ENCODE assay signal across 1 cellular context in the genomic region with DNA sequence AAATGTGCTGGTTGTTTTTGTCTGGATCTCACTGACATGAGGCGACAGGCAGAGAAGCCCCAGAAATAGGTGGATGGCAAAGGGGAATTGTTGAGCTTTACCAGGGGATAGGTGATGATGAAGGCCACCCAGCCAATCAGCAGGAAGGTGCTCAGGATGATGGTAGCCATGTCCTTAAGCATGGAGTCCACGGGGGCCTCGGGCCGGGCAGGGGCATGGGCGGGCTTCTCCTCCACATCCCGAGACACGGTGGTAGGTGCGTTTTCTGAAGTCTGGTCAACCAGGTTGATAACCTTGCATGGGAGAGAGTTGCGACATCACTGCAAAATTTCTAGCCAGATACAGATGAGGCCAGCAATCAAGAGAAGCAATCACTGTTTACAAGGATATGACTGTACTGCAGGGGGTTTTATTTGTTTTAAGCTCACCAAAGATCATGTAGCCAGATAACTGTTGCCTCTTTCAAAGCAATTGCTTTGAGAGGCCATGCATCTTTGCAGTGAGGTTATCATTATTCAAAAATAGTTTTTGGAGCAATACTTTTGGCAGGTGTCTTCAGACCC.
TF ChIP-seq lines count a peak whose summit lies in the region.

No MANE protein-coding gene starts in this region.

TF ChIP-seq in HepG2, 621 proteins besides CTCF, POLR2A, EP300 and RAD21 (continues in another document):
- TF ChIP-seq, protein P1, sequence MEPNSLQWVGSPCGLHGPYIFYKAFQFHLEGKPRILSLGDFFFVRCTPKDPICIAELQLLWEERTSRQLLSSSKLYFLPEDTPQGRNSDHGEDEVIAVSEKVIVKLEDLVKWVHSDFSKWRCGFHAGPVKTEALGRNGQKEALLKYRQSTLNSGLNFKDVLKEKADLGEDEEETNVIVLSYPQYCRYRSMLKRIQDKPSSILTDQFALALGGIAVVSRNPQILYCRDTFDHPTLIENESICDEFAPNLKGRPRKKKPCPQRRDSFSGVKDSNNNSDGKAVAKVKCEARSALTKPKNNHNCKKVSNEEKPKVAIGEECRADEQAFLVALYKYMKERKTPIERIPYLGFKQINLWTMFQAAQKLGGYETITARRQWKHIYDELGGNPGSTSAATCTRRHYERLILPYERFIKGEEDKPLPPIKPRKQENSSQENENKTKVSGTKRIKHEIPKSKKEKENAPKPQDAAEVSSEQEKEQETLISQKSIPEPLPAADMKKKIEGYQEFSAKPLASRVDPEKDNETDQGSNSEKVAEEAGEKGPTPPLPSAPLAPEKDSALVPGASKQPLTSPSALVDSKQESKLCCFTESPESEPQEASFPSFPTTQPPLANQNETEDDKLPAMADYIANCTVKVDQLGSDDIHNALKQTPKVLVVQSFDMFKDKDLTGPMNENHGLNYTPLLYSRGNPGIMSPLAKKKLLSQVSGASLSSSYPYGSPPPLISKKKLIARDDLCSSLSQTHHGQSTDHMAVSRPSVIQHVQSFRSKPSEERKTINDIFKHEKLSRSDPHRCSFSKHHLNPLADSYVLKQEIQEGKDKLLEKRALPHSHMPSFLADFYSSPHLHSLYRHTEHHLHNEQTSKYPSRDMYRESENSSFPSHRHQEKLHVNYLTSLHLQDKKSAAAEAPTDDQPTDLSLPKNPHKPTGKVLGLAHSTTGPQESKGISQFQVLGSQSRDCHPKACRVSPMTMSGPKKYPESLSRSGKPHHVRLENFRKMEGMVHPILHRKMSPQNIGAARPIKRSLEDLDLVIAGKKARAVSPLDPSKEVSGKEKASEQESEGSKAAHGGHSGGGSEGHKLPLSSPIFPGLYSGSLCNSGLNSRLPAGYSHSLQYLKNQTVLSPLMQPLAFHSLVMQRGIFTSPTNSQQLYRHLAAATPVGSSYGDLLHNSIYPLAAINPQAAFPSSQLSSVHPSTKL (CRISPR knock-in tag; IDR thresholded peaks at IDR 0.05): peak; percentile 61; the same call in 1 of the 2 replicates
- peak; percentile 24; the same call in 1 of the 2 replicates for TF ChIP-seq TBX2 (CRISPR knock-in tag; IDR thresholded peaks at IDR 0.05; ENCODE audit: borderline replicate concordance)
- TF ChIP-seq, protein P2, sequence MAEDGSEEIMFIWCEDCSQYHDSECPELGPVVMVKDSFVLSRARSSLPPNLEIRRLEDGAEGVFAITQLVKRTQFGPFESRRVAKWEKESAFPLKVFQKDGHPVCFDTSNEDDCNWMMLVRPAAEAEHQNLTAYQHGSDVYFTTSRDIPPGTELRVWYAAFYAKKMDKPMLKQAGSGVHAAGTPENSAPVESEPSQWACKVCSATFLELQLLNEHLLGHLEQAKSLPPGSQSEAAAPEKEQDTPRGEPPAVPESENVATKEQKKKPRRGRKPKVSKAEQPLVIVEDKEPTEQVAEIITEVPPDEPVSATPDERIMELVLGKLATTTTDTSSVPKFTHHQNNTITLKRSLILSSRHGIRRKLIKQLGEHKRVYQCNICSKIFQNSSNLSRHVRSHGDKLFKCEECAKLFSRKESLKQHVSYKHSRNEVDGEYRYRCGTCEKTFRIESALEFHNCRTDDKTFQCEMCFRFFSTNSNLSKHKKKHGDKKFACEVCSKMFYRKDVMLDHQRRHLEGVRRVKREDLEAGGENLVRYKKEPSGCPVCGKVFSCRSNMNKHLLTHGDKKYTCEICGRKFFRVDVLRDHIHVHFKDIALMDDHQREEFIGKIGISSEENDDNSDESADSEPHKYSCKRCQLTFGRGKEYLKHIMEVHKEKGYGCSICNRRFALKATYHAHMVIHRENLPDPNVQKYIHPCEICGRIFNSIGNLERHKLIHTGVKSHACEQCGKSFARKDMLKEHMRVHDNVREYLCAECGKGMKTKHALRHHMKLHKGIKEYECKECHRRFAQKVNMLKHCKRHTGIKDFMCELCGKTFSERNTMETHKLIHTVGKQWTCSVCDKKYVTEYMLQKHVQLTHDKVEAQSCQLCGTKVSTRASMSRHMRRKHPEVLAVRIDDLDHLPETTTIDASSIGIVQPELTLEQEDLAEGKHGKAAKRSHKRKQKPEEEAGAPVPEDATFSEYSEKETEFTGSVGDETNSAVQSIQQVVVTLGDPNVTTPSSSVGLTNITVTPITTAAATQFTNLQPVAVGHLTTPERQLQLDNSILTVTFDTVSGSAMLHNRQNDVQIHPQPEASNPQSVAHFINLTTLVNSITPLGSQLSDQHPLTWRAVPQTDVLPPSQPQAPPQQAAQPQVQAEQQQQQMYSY (CRISPR knock-in tag; IDR thresholded peaks at IDR 0.05): no peak
- no peak for TF ChIP-seq JUN (CRISPR knock-in tag; IDR thresholded peaks at IDR 0.05)
- TF ChIP-seq SMAD3 (CRISPR knock-in tag; IDR thresholded peaks at IDR 0.05): 0 out of 2 replicates have a peak, but pooled peaks have one; percentile 15
- TF ChIP-seq, protein P3, sequence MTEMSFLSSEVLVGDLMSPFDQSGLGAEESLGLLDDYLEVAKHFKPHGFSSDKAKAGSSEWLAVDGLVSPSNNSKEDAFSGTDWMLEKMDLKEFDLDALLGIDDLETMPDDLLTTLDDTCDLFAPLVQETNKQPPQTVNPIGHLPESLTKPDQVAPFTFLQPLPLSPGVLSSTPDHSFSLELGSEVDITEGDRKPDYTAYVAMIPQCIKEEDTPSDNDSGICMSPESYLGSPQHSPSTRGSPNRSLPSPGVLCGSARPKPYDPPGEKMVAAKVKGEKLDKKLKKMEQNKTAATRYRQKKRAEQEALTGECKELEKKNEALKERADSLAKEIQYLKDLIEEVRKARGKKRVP (CRISPR knock-in tag; IDR thresholded peaks at IDR 0.05): peak in 1 of 2 experiments; percentile 46; a peak in 1 of 4 replicates
- TF ChIP-seq, protein P4, sequence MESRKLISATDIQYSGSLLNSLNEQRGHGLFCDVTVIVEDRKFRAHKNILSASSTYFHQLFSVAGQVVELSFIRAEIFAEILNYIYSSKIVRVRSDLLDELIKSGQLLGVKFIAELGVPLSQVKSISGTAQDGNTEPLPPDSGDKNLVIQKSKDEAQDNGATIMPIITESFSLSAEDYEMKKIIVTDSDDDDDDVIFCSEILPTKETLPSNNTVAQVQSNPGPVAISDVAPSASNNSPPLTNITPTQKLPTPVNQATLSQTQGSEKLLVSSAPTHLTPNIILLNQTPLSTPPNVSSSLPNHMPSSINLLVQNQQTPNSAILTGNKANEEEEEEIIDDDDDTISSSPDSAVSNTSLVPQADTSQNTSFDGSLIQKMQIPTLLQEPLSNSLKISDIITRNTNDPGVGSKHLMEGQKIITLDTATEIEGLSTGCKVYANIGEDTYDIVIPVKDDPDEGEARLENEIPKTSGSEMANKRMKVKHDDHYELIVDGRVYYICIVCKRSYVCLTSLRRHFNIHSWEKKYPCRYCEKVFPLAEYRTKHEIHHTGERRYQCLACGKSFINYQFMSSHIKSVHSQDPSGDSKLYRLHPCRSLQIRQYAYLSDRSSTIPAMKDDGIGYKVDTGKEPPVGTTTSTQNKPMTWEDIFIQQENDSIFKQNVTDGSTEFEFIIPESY (CRISPR knock-in tag; IDR thresholded peaks at IDR 0.05): no peak
- peak; percentile 89 for TF ChIP-seq CEBPG (CRISPR knock-in tag; IDR thresholded peaks at IDR 0.05)
- peak; percentile 43; the same call in 1 of the 2 replicates for TF ChIP-seq SAP130 (CRISPR knock-in tag; IDR thresholded peaks at IDR 0.05; ENCODE audit: low read depth)
- peak; percentile 48; the same call in 1 of the 2 replicates for TF ChIP-seq RFXANK (CRISPR knock-in tag; IDR thresholded peaks at IDR 0.05)
- TF ChIP-seq NPAS2 (CRISPR knock-in tag; IDR thresholded peaks at IDR 0.05; ENCODE audit: borderline replicate concordance): no peak
- TF ChIP-seq SALL1 (CRISPR knock-in tag; IDR thresholded peaks at IDR 0.05): peak; percentile 42
- TF ChIP-seq GATAD2A (CRISPR knock-in tag; IDR thresholded peaks at IDR 0.05): peak; percentile 62; the same call in 1 of the 2 replicates
- TF ChIP-seq, protein P5, sequence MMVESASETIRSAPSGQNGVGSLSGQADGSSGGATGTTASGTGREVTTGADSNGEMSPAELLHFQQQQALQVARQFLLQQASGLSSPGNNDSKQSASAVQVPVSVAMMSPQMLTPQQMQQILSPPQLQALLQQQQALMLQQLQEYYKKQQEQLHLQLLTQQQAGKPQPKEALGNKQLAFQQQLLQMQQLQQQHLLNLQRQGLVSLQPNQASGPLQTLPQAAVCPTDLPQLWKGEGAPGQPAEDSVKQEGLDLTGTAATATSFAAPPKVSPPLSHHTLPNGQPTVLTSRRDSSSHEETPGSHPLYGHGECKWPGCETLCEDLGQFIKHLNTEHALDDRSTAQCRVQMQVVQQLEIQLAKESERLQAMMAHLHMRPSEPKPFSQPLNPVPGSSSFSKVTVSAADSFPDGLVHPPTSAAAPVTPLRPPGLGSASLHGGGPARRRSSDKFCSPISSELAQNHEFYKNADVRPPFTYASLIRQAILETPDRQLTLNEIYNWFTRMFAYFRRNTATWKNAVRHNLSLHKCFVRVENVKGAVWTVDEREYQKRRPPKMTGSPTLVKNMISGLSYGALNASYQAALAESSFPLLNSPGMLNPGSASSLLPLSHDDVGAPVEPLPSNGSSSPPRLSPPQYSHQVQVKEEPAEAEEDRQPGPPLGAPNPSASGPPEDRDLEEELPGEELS (CRISPR knock-in tag; IDR thresholded peaks at IDR 0.05): peak; percentile 29; the same call in 1 of the 2 replicates
- TF ChIP-seq CBX5 (CRISPR knock-in tag; IDR thresholded peaks at IDR 0.05; ENCODE audit: borderline replicate concordance): no peak
- TF ChIP-seq, protein P6, sequence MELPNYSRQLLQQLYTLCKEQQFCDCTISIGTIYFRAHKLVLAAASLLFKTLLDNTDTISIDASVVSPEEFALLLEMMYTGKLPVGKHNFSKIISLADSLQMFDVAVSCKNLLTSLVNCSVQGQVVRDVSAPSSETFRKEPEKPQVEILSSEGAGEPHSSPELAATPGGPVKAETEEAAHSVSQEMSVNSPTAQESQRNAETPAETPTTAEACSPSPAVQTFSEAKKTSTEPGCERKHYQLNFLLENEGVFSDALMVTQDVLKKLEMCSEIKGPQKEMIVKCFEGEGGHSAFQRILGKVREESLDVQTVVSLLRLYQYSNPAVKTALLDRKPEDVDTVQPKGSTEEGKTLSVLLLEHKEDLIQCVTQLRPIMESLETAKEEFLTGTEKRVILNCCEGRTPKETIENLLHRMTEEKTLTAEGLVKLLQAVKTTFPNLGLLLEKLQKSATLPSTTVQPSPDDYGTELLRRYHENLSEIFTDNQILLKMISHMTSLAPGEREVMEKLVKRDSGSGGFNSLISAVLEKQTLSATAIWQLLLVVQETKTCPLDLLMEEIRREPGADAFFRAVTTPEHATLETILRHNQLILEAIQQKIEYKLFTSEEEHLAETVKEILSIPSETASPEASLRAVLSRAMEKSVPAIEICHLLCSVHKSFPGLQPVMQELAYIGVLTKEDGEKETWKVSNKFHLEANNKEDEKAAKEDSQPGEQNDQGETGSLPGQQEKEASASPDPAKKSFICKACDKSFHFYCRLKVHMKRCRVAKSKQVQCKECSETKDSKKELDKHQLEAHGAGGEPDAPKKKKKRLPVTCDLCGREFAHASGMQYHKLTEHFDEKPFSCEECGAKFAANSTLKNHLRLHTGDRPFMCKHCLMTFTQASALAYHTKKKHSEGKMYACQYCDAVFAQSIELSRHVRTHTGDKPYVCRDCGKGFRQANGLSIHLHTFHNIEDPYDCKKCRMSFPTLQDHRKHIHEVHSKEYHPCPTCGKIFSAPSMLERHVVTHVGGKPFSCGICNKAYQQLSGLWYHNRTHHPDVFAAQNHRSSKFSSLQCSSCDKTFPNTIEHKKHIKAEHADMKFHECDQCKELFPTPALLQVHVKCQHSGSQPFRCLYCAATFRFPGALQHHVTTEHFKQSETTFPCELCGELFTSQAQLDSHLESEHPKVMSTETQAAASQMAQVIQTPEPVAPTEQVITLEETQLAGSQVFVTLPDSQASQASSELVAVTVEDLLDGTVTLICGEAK (IDR thresholded peaks at IDR 0.05): no peak
- TF ChIP-seq, protein P6 (CRISPR knock-in tag; IDR thresholded peaks at IDR 0.05): no peak
- TF ChIP-seq, protein P7, sequence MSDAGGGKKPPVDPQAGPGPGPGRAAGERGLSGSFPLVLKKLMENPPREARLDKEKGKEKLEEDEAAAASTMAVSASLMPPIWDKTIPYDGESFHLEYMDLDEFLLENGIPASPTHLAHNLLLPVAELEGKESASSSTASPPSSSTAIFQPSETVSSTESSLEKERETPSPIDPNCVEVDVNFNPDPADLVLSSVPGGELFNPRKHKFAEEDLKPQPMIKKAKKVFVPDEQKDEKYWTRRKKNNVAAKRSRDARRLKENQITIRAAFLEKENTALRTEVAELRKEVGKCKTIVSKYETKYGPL (CRISPR knock-in tag; IDR thresholded peaks at IDR 0.05): no peak
- TF ChIP-seq MED1 (CRISPR knock-in tag; IDR thresholded peaks at IDR 0.05): peak; percentile 37; the same call in 1 of the 2 replicates
